9 cellular contexts compared by ENCODE assay signal in the genomic region with DNA sequence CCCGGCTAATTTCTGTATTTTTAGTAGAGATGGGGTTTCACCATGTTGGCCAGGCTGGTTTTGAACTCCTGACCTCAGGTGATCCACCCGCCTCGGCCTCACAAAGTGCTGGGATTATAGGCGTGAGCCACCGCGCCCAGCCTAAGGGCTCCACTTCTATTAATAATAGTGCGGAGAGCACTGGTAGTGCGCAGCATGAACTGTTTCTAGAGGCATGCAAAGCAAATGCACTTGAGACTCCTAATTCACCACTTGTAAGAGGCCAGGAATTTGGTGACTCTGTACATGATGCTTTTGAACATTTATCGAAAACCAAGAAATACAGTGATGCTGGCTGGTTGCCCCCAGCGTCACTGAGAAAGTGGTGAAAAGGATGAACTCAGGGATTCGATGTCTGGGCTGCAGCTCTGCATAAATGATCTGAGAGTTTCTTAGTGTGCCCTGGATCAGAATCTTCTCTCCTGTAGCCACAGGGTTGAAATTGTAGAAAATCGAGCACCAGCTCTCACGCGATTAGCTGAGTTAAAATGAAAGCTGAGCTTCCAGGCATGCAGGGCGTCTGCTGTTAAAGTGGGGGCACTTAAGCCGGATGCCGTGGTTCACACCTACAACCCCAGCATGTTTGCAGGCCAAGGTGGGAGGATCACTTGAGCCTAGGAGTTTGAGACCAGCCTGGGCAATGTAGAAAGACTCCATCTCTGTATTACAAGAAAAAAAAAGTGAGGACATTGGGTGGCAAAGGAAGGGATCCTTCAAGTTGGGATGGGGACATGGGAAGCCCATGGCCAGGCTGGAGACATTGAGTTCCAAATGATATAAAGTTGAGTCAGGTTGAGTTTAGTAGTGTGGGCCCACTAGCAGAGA. TPM values are rescaled to one million over a fixed set of nuclear protein-coding genes. Genes with fewer than 3 reads are reported as not detected.
DNase-seq lines count a peak whose midpoint lies in the region; ATAC-seq and TF ChIP-seq lines count a peak whose summit lies in the region.
"Had no signal": no experiment of that assay in that cellular context is flagged by ENCODE, and none has a peak within 500 bp of the region (broad histone marks: within the 10 kb centered on the region; RNA-seq: fewer than 3 reads in every experiment).

No MANE protein-coding gene starts in this region.

- no peak overlapping the region for H3K18ac ChIP-seq in trophoblast cell (ENCODE audit: low read length)

- no peak overlapping the region for H3K4ac ChIP-seq in trophoblast cell (ENCODE audit: low read depth, low read length)

- TF ChIP-seq CTCF in GM12864 (IDR thresholded peaks at IDR 0.05; ENCODE audit: low read depth, low read length, missing control alignments) (no peak), WTC11 (IDR thresholded peaks at IDR 0.05) (no peak), osteocyte (IDR thresholded peaks at IDR 0.05) (no peak)

- H3K9ac ChIP-seq in trophoblast cell (ENCODE audit: low read length) = no peak overlapping the region

- H3K36me3 Mint-ChIP-seq in WTC11 (peaks cover 27% of the 10 kb centered on the region), osteocyte (ENCODE audit: unreplicated experiment) (peaks cover 19% of the 10 kb centered on the region)
- peaks cover 24% of the 10 kb centered on the region for H3K36me3 Mint-ChIP-seq in activated naive CD8-positive, alpha-beta T cell treated with anti-CD3 and anti-CD28 coated beads, Interleukin-2, amount 10 ng/mL, durations not matched to agents 7 days and 5 days

- no peak overlapping the region for H2AFZ ChIP-seq in trophoblast cell (ENCODE audit: insufficient read depth, low read length, poor library complexity)

- no peaks in the 10 kb centered on the region for H3K27me3 ChIP-seq in trophoblast cell (ENCODE audit: insufficient read depth, low read length)

- POLR2A ChIA-PET in WTC11 (lab: Charles Lee) = no interaction called here
- POLR2A ChIA-PET in activated naive CD8-positive, alpha-beta T cell treated with anti-CD3 and anti-CD28 coated beads, Interleukin-2, amount 10 ng/mL, durations not matched to agents 7 days and 5 days (lab: Charles Lee) = interaction anchor here (0.5 to 3.6 kb wide), 7 partner anchors 8 to 120 kb away, joined by 3 to 26 read pairs (median 11); no protein-coding TSS in a partner anchor

- peaks cover 33% of the 10 kb centered on the region for H3K4me1 Mint-ChIP-seq in WTC11
- H3K4me1 Mint-ChIP-seq in activated naive CD8-positive, alpha-beta T cell treated with anti-CD3 and anti-CD28 coated beads, Interleukin-2, amount 10 ng/mL, durations not matched to agents 7 days and 5 days = peaks cover 31% of the 10 kb centered on the region
- H3K4me1 Mint-ChIP-seq in osteocyte (ENCODE audit: unreplicated experiment) = peaks cover 21% of the 10 kb centered on the region

- no peak overlapping the region for H3K4me2 ChIP-seq in trophoblast cell (ENCODE audit: low read length)

- H3K27me3 Mint-ChIP-seq in WTC11 (ENCODE audit: low read depth) = no peaks in the 10 kb centered on the region
- H3K27me3 Mint-ChIP-seq in activated naive CD8-positive, alpha-beta T cell treated with anti-CD3 and anti-CD28 coated beads, Interleukin-2, amount 10 ng/mL, durations not matched to agents 7 days and 5 days = no peaks in the 10 kb centered on the region
- H3K27me3 Mint-ChIP-seq in osteocyte (ENCODE audit: unreplicated experiment) = no peaks in the 10 kb centered on the region

- H3K23ac ChIP-seq in trophoblast cell (ENCODE audit: low read length) = no peak overlapping the region

- no peak overlapping the region for H3K14ac ChIP-seq in trophoblast cell (ENCODE audit: low read length)

- ATAC-seq in WTC11 (no peak), HG03378 (IDR thresholded peaks at IDR 0.05; ENCODE audit: unreplicated experiment) (no peak)
- ATAC-seq in activated naive CD8-positive, alpha-beta T cell treated with anti-CD3 and anti-CD28 coated beads, Interleukin-2, amount 10 ng/mL, durations not matched to agents 7 days and 5 days (ENCODE audit: low read depth) = peak; percentile 38

- WGBS in trophoblast cell (ENCODE audit: extremely low coverage, insufficient coverage, insufficient read length) = no CpG with 5 or more reads among the region's 17 CpGs

- no peak overlapping the region for H4K12ac ChIP-seq in trophoblast cell (ENCODE audit: low read depth, low read length)

- H4K91ac ChIP-seq in trophoblast cell (ENCODE audit: low read depth, low read length) = no peak overlapping the region

- no peak overlapping the region for H3K27ac ChIP-seq in trophoblast cell (ENCODE audit: low read depth, low read length)

- no peak overlapping the region for H2AK5ac ChIP-seq in trophoblast cell (ENCODE audit: low read length)

- no peak overlapping the region for H2BK120ac ChIP-seq in trophoblast cell (ENCODE audit: insufficient read depth, low read length, poor library complexity)

- no peak overlapping the region for H3K4me3 Mint-ChIP-seq in WTC11
- peak overlapping the region; percentile 90 for H3K4me3 Mint-ChIP-seq in activated naive CD8-positive, alpha-beta T cell treated with anti-CD3 and anti-CD28 coated beads, Interleukin-2, amount 10 ng/mL, durations not matched to agents 7 days and 5 days
- no peak overlapping the region for H3K4me3 Mint-ChIP-seq in osteocyte (ENCODE audit: unreplicated experiment)

- H4K8ac ChIP-seq in trophoblast cell (ENCODE audit: low read depth, low read length) = no peak overlapping the region

- CTCF ChIA-PET in WTC11 (lab: Charles Lee) = interaction anchor here (0.6 kb wide), 1 partner anchor 114 kb away, joined by 3 read pairs; no protein-coding TSS in a partner anchor

- no peaks in the 10 kb centered on the region for H3K9me3 Mint-ChIP-seq in WTC11
- H3K9me3 Mint-ChIP-seq in activated naive CD8-positive, alpha-beta T cell treated with anti-CD3 and anti-CD28 coated beads, Interleukin-2, amount 10 ng/mL, durations not matched to agents 7 days and 5 days = no peaks in the 10 kb centered on the region
- H3K9me3 Mint-ChIP-seq in osteocyte (ENCODE audit: unreplicated experiment) = no peaks in the 10 kb centered on the region

- peak; percentile 78 for DNase-seq in GM12864 (ENCODE audit: low read depth)
- DNase-seq in WTC11 (ENCODE audit: low spot score) = no peak
- peak; percentile 64 for DNase-seq in activated naive CD8-positive, alpha-beta T cell treated with anti-CD3 and anti-CD28 coated beads, Interleukin-2, amount 10 ng/mL, durations not matched to agents 7 days and 5 days
- peak; percentile 44 to 58 for DNase-seq in stimulated activated CD4-positive, alpha-beta T cell treated with anti-CD3 and anti-CD28 coated beads, Interleukin-2, amount 100 ng/mL, for 48 hours
- no peak for DNase-seq in trophoblast cell
- no peak for DNase-seq in osteocyte (ENCODE audit: extremely low spot score, unreplicated experiment)
- no peak for DNase-seq in MV-4-11 (lab: John Stamatoyannopoulos, UW)
- DNase-seq: NCI-H345 had no signal

- no peak overlapping the region for H2BK5ac ChIP-seq in trophoblast cell (ENCODE audit: low read depth, low read length, poor library complexity)

- H3K27ac Mint-ChIP-seq in WTC11 (peak overlapping the region; percentile 40), osteocyte (ENCODE audit: unreplicated experiment) (no peak overlapping the region)
- peak overlapping the region; percentile 92 for H3K27ac Mint-ChIP-seq in activated naive CD8-positive, alpha-beta T cell treated with anti-CD3 and anti-CD28 coated beads, Interleukin-2, amount 10 ng/mL, durations not matched to agents 7 days and 5 days

- H3K4me1 ChIP-seq in trophoblast cell (ENCODE audit: control insufficient read depth in 1 of 2, insufficient read depth in 2 of 2, low read length in 2 of 2) = peaks cover 10 to 16% of the 10 kb centered on the region in 2 experiments

- peaks cover 18% of the 10 kb centered on the region for H3K79me1 ChIP-seq in trophoblast cell (ENCODE audit: low read length)

- H3K36me3 ChIP-seq in trophoblast cell (ENCODE audit: control insufficient read depth in 1 of 2, insufficient read depth in 2 of 2, low read length in 2 of 2) = peaks cover 9 to 10% of the 10 kb centered on the region in 2 experiments

- peaks cover 3% of the 10 kb centered on the region for H3K9me3 ChIP-seq in trophoblast cell (ENCODE audit: insufficient read depth, low read depth, low read length)

- no peak overlapping the region for H2BK12ac ChIP-seq in trophoblast cell (ENCODE audit: low read length)

- peaks cover 5% of the 10 kb centered on the region for H3K79me2 ChIP-seq in trophoblast cell (ENCODE audit: control insufficient read depth, insufficient read depth, low read length, poor library complexity)

- H3K4me3 ChIP-seq in GM12864 (ENCODE audit: low read depth, low read length) = peak overlapping the region; percentile 95
- H3K4me3 ChIP-seq in trophoblast cell (ENCODE audit: low read depth, low read length) = no peak overlapping the region

TF ChIP-seq in WTC11, 78 proteins besides CTCF, POLR2A, EP300 and RAD21 (continues in another document):
- TF ChIP-seq TEAD1 (CRISPR knock-in tag; IDR thresholded peaks at IDR 0.05) (no peak), ZNF263 (CRISPR knock-in tag; IDR thresholded peaks at IDR 0.05; ENCODE audit: low read depth) (no peak), OVOL2 (CRISPR knock-in tag; IDR thresholded peaks at IDR 0.05; ENCODE audit: borderline replicate concordance) (no peak)
- TF ChIP-seq, protein P1, sequence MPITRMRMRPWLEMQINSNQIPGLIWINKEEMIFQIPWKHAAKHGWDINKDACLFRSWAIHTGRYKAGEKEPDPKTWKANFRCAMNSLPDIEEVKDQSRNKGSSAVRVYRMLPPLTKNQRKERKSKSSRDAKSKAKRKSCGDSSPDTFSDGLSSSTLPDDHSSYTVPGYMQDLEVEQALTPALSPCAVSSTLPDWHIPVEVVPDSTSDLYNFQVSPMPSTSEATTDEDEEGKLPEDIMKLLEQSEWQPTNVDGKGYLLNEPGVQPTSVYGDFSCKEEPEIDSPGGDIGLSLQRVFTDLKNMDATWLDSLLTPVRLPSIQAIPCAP (CRISPR knock-in tag; IDR thresholded peaks at IDR 0.05) = no peak

RNA-seq across cellular contexts. Expression of a gene that starts 4.8 kb away (rescaled TPM):
- 70.3 to 72.6 TPM (median 70.5 TPM) in 3 replicates for total RNA-seq in WTC11 (2021)
- total RNA-seq in activated naive CD8-positive, alpha-beta T cell treated with anti-CD3 and anti-CD28 coated beads, Interleukin-2, amount 10 ng/mL, durations not matched to agents 7 days and 5 days = 100 to 1,000 TPM; 488 TPM
- 16.7 and 17.1 TPM in 2 replicates for polyA plus RNA-seq in trophoblast cell (2013)
- 106 and 131 TPM in 2 replicates for total RNA-seq in osteocyte

RNA-seq across cellular contexts. Expression of a gene that starts 45.2 kb away (rescaled TPM):
- total RNA-seq in WTC11 (2021) (19.1 to 26.4 TPM (median 23.5 TPM) in 3 replicates), osteocyte (30.1 and 34.7 TPM in 2 replicates)
- 10 to 100 TPM; 45.3 to 45.4 TPM for total RNA-seq in activated naive CD8-positive, alpha-beta T cell treated with anti-CD3 and anti-CD28 coated beads, Interleukin-2, amount 10 ng/mL, durations not matched to agents 7 days and 5 days
- 18.0 and 19.3 TPM in 2 replicates for polyA plus RNA-seq in trophoblast cell (2013)

RNA-seq across cellular contexts. Expression of a gene that starts 45.3 kb away (rescaled TPM):
- total RNA-seq in WTC11 (2021) = 22.0 to 27.7 TPM (median 22.0 TPM) in 3 replicates
- total RNA-seq in activated naive CD8-positive, alpha-beta T cell treated with anti-CD3 and anti-CD28 coated beads, Interleukin-2, amount 10 ng/mL, durations not matched to agents 7 days and 5 days = 10 to 100 TPM; 51.3 to 57.1 TPM
- polyA plus RNA-seq in trophoblast cell (2013) = 12.4 and 13.7 TPM in 2 replicates
- total RNA-seq in osteocyte = 67.2 and 71.0 TPM in 2 replicates

Comparison
In these comparisons a context has a peak if more than half of its experiments do, and no peak if none do; other contexts are left out.
1. DNase-seq: peak in GM12864 (single experiment), activated naive CD8-positive, alpha-beta T cell treated with anti-CD3 and anti-CD28 coated beads, Interleukin-2, amount 10 ng/mL, durations not matched to agents 7 days and 5 days (single experiment) and stimulated activated CD4-positive, alpha-beta T cell treated with anti-CD3 and anti-CD28 coated beads, Interleukin-2, amount 100 ng/mL, for 48 hours (2 of 2); none in WTC11 (single experiment), trophoblast cell (0 of 2), osteocyte (single experiment) and MV-4-11 (single experiment).